11 cellular contexts compared by ENCODE assay signal in genomic region chr6:35014786-35015185, GRCh38.
DNase-seq lines count a peak whose midpoint lies in the region; ATAC-seq and TF ChIP-seq lines count a peak whose summit lies in the region.
"Had no signal": no experiment of that assay in that cellular context is flagged by ENCODE, and none has a peak within 500 bp of the region (broad histone marks: within the 10 kb centered on the region; RNA-seq: fewer than 3 reads in every experiment).

No MANE protein-coding gene starts in this region.

- peak overlapping the region; percentile 53 for H3K27ac ChIP-seq in ACC112 (ENCODE audit: low read depth, low read length)
- peak overlapping the region; percentile 43 for H3K27ac ChIP-seq in mesodermal cell (ENCODE audit: low read depth, low read length, severe bottlenecking)
- H3K27ac ChIP-seq in spleen, result peak overlapping the region in 2 of 8 donors; percentile 84 to 88
- H3K27ac ChIP-seq: C4-2B had no signal

- H2AFZ ChIP-seq in ACC112 (ENCODE audit: low read length, unreplicated experiment), result no peak overlapping the region

- no peak for ATAC-seq in GM18519 (IDR thresholded peaks at IDR 0.05; ENCODE audit: low FRiP score, unreplicated experiment)
- ATAC-seq in activated CD4-positive, CD25-positive, alpha-beta regulatory T cell treated with anti-CD3 and anti-CD28 coated beads, Interleukin-2, amount 50 U/mL, for 24 hours, result no peak

- no peak for TF ChIP-seq CTCF in astrocyte of the spinal cord (IDR thresholded peaks at IDR 0.05; ENCODE audit: low read depth, low read length)
- TF ChIP-seq CTCF in spleen (IDR thresholded peaks at IDR 0.05 in 8 of 11, conservative IDR thresholded peaks at IDR 0.05 in 3 of 11), result no peak

- no peak for TF ChIP-seq POLR2A in spleen (IDR thresholded peaks at IDR 0.05)

- H3K27me3 ChIP-seq in ACC112 (ENCODE audit: insufficient read depth, low read length) (no peaks in the 10 kb centered on the region), spleen (replicated peaks in 1 of 7) (no peaks in the 10 kb centered on the region)

- no peaks in the 10 kb centered on the region for H3K36me3 ChIP-seq in ACC112 (ENCODE audit: insufficient read depth, low read length)
- H3K36me3 ChIP-seq in mesodermal cell (ENCODE audit: control insufficient read depth, insufficient read depth, low read length), result peaks cover 13% of the 10 kb centered on the region
- peaks cover 0 to 55% (median 15%) of the 10 kb centered on the region in 6 donors for H3K36me3 ChIP-seq in spleen

- H3K4me1 ChIP-seq in ACC112 (ENCODE audit: control insufficient read depth, insufficient read depth, low read length, unreplicated experiment) (peaks cover 37% of the 10 kb centered on the region), mesodermal cell (ENCODE audit: control insufficient read depth, insufficient read depth, low read length, poor library complexity, severe bottlenecking) (peaks cover 56% of the 10 kb centered on the region), spleen (peaks cover 0 to 57% (median 28%) of the 10 kb centered on the region in 6 donors)

- DNase-seq in HT1080 (ENCODE audit: low read depth) (peak; percentile 90), astrocyte of the spinal cord (ENCODE audit: low read depth, low spot score) (peak; percentile 52), spleen (no peak), globus pallidus (ENCODE audit: low spot score) (no peak)
- DNase-seq: naive B cell, NCI-H146 had no signal

- no peaks in the 10 kb centered on the region for H3K9me3 ChIP-seq in mesodermal cell (ENCODE audit: control insufficient read depth, low read length)
- H3K9me3 ChIP-seq in spleen, result no peaks in the 10 kb centered on the region

- in situ Hi-C loops in astrocyte of the spinal cord (cut with HindIII; ENCODE audit: low sequenced_read_pairs), result no loop called here

- H3K79me2 ChIP-seq in ACC112 (ENCODE audit: control insufficient read depth, insufficient read depth, low read length, unreplicated experiment), result no peaks in the 10 kb centered on the region

- 100% methylated on average over 1 to 2 of the region's 3 CpGs for WGBS in mesodermal cell (ENCODE audit: insufficient coverage in 2 of 2), 2 experiments
- 53 to 84% (median 69%) methylated on average over 3 of the region's 3 CpGs for WGBS in spleen, 5 donors

- H3K4me3 ChIP-seq in ACC112 (ENCODE audit: low read depth, low read length), result no peak overlapping the region
- no peak overlapping the region for H3K4me3 ChIP-seq in astrocyte of the spinal cord (ENCODE audit: low read depth, low read length)
- H3K4me3 ChIP-seq in mesodermal cell (ENCODE audit: extremely low read depth, insufficient read depth, low read length, poor library complexity, severe bottlenecking), result no peak overlapping the region
- H3K4me3 ChIP-seq in spleen, result no peak overlapping the region

- intact Hi-C loops in spleen (cut with DNase I; ENCODE audit: low total_unique reads), result loop anchor here (10.0 kb wide), 1 partner anchor 50 kb away; no protein-coding TSS in a partner anchor

Comparison
In these comparisons a context has a peak if more than half of its experiments do, and no peak if none do; other contexts are left out.
1. DNase-seq: peak in HT1080 (single experiment) and astrocyte of the spinal cord (single experiment); none in spleen (single experiment) and globus pallidus (single experiment).